20 cellular contexts compared by ENCODE assay signal in the genomic region with DNA sequence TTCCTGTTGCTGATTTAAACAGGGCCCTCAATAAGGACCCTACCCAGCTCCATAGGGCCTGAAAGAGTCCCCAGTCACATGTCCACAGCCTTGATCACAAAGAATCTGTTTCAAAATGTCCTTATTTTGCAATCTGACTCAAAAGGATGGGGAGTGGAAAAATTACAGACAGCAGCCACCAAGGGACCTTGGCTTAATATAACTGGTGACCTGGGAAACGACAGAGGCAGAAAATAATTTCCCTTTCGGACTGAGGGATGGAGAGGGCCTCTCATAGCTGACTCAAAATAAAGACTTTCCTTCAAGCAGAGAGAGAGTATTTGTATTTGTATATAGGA.
DNase-seq lines count a peak whose midpoint lies in the region; ATAC-seq and TF ChIP-seq lines count a peak whose summit lies in the region.
"Had no signal": no experiment of that assay in that cellular context is flagged by ENCODE, and none has a peak within 500 bp of the region (broad histone marks: within the 10 kb centered on the region; RNA-seq: fewer than 3 reads in every experiment).

No MANE protein-coding gene starts in this region.

- in situ Hi-C loops in mammary epithelial cell (cut with MboI; ENCODE audit: low sequenced_read_pairs in 2 of 2) (loop anchor here in 1 of 2 donors (10.0 kb wide), 1 partner anchor 230 kb away; no protein-coding TSS in a partner anchor), transverse colon (cut with MboI; ENCODE audit: low pct_ligation_motif_present in 1 of 4, low pct_unique_long_range_greater_than_20kb in 1 of 4, low sequenced_read_pairs in 3 of 4) (no loop called here)

- H3K4me1 ChIP-seq in mammary epithelial cell (ENCODE audit: insufficient read depth, low read length): peaks cover 31% of the 10 kb centered on the region
- peaks cover 0 to 5% of the 10 kb centered on the region in 2 donors for H3K4me1 ChIP-seq in esophagus (ENCODE audit: control insufficient read depth in 2 of 2, insufficient read depth in 2 of 2, low read length in 1 of 2)
- H3K4me1 ChIP-seq in trophoblast cell (ENCODE audit: control insufficient read depth in 1 of 2, insufficient read depth in 2 of 2, low read length in 2 of 2): peaks cover 10 to 21% of the 10 kb centered on the region in 2 experiments
- H3K4me1 ChIP-seq in transverse colon: peaks cover 11 to 50% (median 41%) of the 10 kb centered on the region in 4 donors

- peak overlapping the region; percentile 16 for H3K14ac ChIP-seq in trophoblast cell (ENCODE audit: low read length)

- no peaks in the 10 kb centered on the region for H4K20me1 ChIP-seq in mammary epithelial cell (ENCODE audit: insufficient read depth, low read length)

- POLR2A ChIA-PET in MCF 10A (lab: Yijun Ruan, JAX): no interaction called here

- no peak for ATAC-seq in HG02840 (IDR thresholded peaks at IDR 0.05; ENCODE audit: low FRiP score, unreplicated experiment)
- ATAC-seq: activated naive CD8-positive, alpha-beta T cell treated with anti-CD3 and anti-CD28 coated beads, Interleukin-2, amount 50 U/mL, for 24 hours; HepG2 had no signal

- H3K9me3 Mint-ChIP-seq in MCF 10A (ENCODE audit: unreplicated experiment) (no peaks in the 10 kb centered on the region), progenitor cell of endocrine pancreas (ENCODE audit: low read depth) (no peaks in the 10 kb centered on the region)
- H3K9me3 Mint-ChIP-seq: activated naive CD8-positive, alpha-beta T cell treated with anti-CD3 and anti-CD28 coated beads, Interleukin-2, amount 50 U/mL, for 24 hours; CD4-positive, CD25-positive, alpha-beta regulatory T cell; mesothelial cell of epicardium had no signal

- peak overlapping the region; percentile 8 for H4K8ac ChIP-seq in trophoblast cell (ENCODE audit: low read depth, low read length)

- no peak overlapping the region for H4K12ac ChIP-seq in trophoblast cell (ENCODE audit: low read depth, low read length)

- no peak overlapping the region for H3K18ac ChIP-seq in trophoblast cell (ENCODE audit: low read length)

- H3K27ac Mint-ChIP-seq in MCF 10A (ENCODE audit: low read depth, unreplicated experiment): no peak overlapping the region
- H3K27ac Mint-ChIP-seq in progenitor cell of endocrine pancreas: no peak overlapping the region
- H3K27ac Mint-ChIP-seq: activated naive CD8-positive, alpha-beta T cell treated with anti-CD3 and anti-CD28 coated beads, Interleukin-2, amount 50 U/mL, for 24 hours; CD4-positive, CD25-positive, alpha-beta regulatory T cell had no signal

- no peak overlapping the region for H3K27ac ChIP-seq in mammary epithelial cell (ENCODE audit: insufficient read depth, low read depth, low read length)
- peak overlapping the region; percentile 46 to 78 for H3K27ac ChIP-seq in esophagus (ENCODE audit: low read depth in 2 of 2, low read length in 1 of 2)
- H3K27ac ChIP-seq in trophoblast cell (ENCODE audit: low read depth, low read length): no peak overlapping the region
- H3K27ac ChIP-seq in transverse colon: peak overlapping the region; percentile 83 to 88 (median 84)
- H3K27ac ChIP-seq: neutrophil, vagina, VCaP had no signal

- peaks cover 7% of the 10 kb centered on the region for H3K36me3 Mint-ChIP-seq in MCF 10A (ENCODE audit: insufficient read depth, unreplicated experiment)
- no peaks in the 10 kb centered on the region for H3K36me3 Mint-ChIP-seq in progenitor cell of endocrine pancreas (ENCODE audit: insufficient read depth)
- H3K36me3 Mint-ChIP-seq: CD4-positive, CD25-positive, alpha-beta regulatory T cell; mesothelial cell of epicardium had no signal

- peak overlapping the region; percentile 13 for H2AK5ac ChIP-seq in trophoblast cell (ENCODE audit: low read length)

- DNase-seq in mammary epithelial cell (no peak), MCF 10A (ENCODE audit: unreplicated experiment) (no peak), trophoblast cell (no peak), transverse colon (no peak), progenitor cell of endocrine pancreas (ENCODE audit: low spot score, unreplicated experiment) (no peak), NCI-H2196 (lab: John Stamatoyannopoulos, UW; ENCODE audit: unreplicated experiment) (no peak)
- DNase-seq: activated naive CD8-positive, alpha-beta T cell treated with anti-CD3 and anti-CD28 coated beads, Interleukin-2, amount 50 U/mL, for 24 hours; CD4-positive, CD25-positive, alpha-beta regulatory T cell; erythroblast; head of caudate nucleus; NCI-H2081; Peyer's patch had no signal

- no peak overlapping the region for H3K4me3 Mint-ChIP-seq in MCF 10A (ENCODE audit: unreplicated experiment)
- H3K4me3 Mint-ChIP-seq in progenitor cell of endocrine pancreas (ENCODE audit: low read depth): no peak overlapping the region
- H3K4me3 Mint-ChIP-seq: activated naive CD8-positive, alpha-beta T cell treated with anti-CD3 and anti-CD28 coated beads, Interleukin-2, amount 50 U/mL, for 24 hours; CD4-positive, CD25-positive, alpha-beta regulatory T cell; mesothelial cell of epicardium had no signal

- dilution Hi-C loops in mammary epithelial cell (cut with HindIII; ENCODE audit: low sequenced_read_pairs): no loop called here

- peak overlapping the region; percentile 66 for H4K91ac ChIP-seq in trophoblast cell (ENCODE audit: low read depth, low read length)

- TF ChIP-seq EP300 in transverse colon (IDR thresholded peaks at IDR 0.05; ENCODE audit: low read depth): no peak

- TF ChIP-seq POLR2A in transverse colon (IDR thresholded peaks at IDR 0.05): no peak

- BruUV-seq in mammary epithelial cell (replicated peaks; lab: Mats Ljungman, UMichigan) (no TSS peak), MCF 10A (replicated peaks; lab: Mats Ljungman, UMichigan) (no TSS peak)

- H2BK120ac ChIP-seq in trophoblast cell (ENCODE audit: insufficient read depth, low read length, poor library complexity): peak overlapping the region; percentile 6

- H3K36me3 ChIP-seq in mammary epithelial cell (ENCODE audit: insufficient read depth, low read length): no peaks in the 10 kb centered on the region
- no peaks in the 10 kb centered on the region for H3K36me3 ChIP-seq in esophagus (ENCODE audit: control insufficient read depth in 2 of 2, insufficient read depth in 2 of 2, low read length in 1 of 2)
- H3K36me3 ChIP-seq in trophoblast cell (ENCODE audit: control insufficient read depth in 1 of 2, insufficient read depth in 2 of 2, low read length in 2 of 2): no peaks in the 10 kb centered on the region
- H3K36me3 ChIP-seq in transverse colon: no peaks in the 10 kb centered on the region
- H3K36me3 ChIP-seq: HAP-1, neutrophil, Peyer's patch, vagina had no signal

- peak overlapping the region; percentile 11 for H2BK12ac ChIP-seq in trophoblast cell (ENCODE audit: low read length)

- H2BK5ac ChIP-seq in trophoblast cell (ENCODE audit: low read depth, low read length, poor library complexity): peak overlapping the region; percentile 1

- H3K4me2 ChIP-seq in mammary epithelial cell (ENCODE audit: insufficient read depth, low read depth, low read length): no peak overlapping the region
- no peak overlapping the region for H3K4me2 ChIP-seq in trophoblast cell (ENCODE audit: low read length)

- no peak overlapping the region for H3K4me3 ChIP-seq in mammary epithelial cell (replicated peaks in 1 of 3; ENCODE audit: insufficient read depth in 1 of 3, low read depth in 2 of 3, low read length in 3 of 3)
- H3K4me3 ChIP-seq in esophagus (ENCODE audit: low read depth in 1 of 2, low read length in 2 of 2): no peak overlapping the region
- H3K4me3 ChIP-seq in trophoblast cell (ENCODE audit: low read depth, low read length): no peak overlapping the region
- H3K4me3 ChIP-seq in transverse colon: no peak overlapping the region
- H3K4me3 ChIP-seq: HAP-1, Peyer's patch, vagina had no signal

- H3K9me3 ChIP-seq in mammary epithelial cell (replicated peaks; ENCODE audit: insufficient read depth, low read length) (no peaks in the 10 kb centered on the region), esophagus (ENCODE audit: control insufficient read depth in 2 of 2, insufficient read depth in 1 of 2, low read depth in 1 of 2, low read length in 1 of 2) (no peaks in the 10 kb centered on the region), trophoblast cell (ENCODE audit: insufficient read depth, low read depth, low read length) (no peaks in the 10 kb centered on the region), transverse colon (no peaks in the 10 kb centered on the region)
- H3K9me3 ChIP-seq: HAP-1, neutrophil, Peyer's patch, vagina had no signal

- no peak overlapping the region for H3K23ac ChIP-seq in trophoblast cell (ENCODE audit: low read length)

- H3K79me2 ChIP-seq in mammary epithelial cell (ENCODE audit: insufficient read depth, low read length) (no peaks in the 10 kb centered on the region), trophoblast cell (ENCODE audit: control insufficient read depth, insufficient read depth, low read length, poor library complexity) (no peaks in the 10 kb centered on the region)

- H3K4me1 Mint-ChIP-seq in MCF 10A (ENCODE audit: insufficient read depth, unreplicated experiment) (peaks cover 30% of the 10 kb centered on the region), progenitor cell of endocrine pancreas (ENCODE audit: low read depth) (peaks cover 3% of the 10 kb centered on the region)

- no peak overlapping the region for H3K4ac ChIP-seq in trophoblast cell (ENCODE audit: low read depth, low read length)

- TF ChIP-seq CTCF in mammary epithelial cell (conservative IDR thresholded peaks at IDR 0.05 in 1 of 2, IDR thresholded peaks at IDR 0.05 in 1 of 2; ENCODE audit: extremely low read depth in 1 of 2, insufficient read depth in 1 of 2, low read depth in 1 of 2, low read length in 2 of 2): no peak
- TF ChIP-seq CTCF in MCF 10A (IDR thresholded peaks at IDR 0.05; ENCODE audit: unreplicated experiment): no peak
- no peak for TF ChIP-seq CTCF in transverse colon (IDR thresholded peaks at IDR 0.05)
- no peak for TF ChIP-seq CTCF in progenitor cell of endocrine pancreas (IDR thresholded peaks at IDR 0.05; ENCODE audit: unreplicated experiment)

- intact Hi-C loops in mammary epithelial cell (cut with micrococcal nuclease) (loop anchor here (5.0 kb wide), 2 partner anchors 257 to 357 kb away; a partner anchor contains a TSS), MCF 10A (cut with micrococcal nuclease) (no loop called here), transverse colon (cut with DNase I; ENCODE audit: low total_unique reads) (no loop called here)

- no peak overlapping the region for H3K9ac ChIP-seq in mammary epithelial cell (ENCODE audit: insufficient read depth, low read length)
- no peak overlapping the region for H3K9ac ChIP-seq in trophoblast cell (ENCODE audit: low read length)

- CTCF ChIA-PET in mammary epithelial cell (lab: Charles Lee; ENCODE audit: low non-redundant PET): no interaction called here
- CTCF ChIA-PET in MCF 10A (lab: Yijun Ruan, JAX): interaction anchor here (0.6 to 1.1 kb wide), 2 partner anchors 33 to 61 kb away, joined by 3 to 4 read pairs; no protein-coding TSS in a partner anchor

- 80% methylated on average over 2 of the region's 2 CpGs for WGBS in mammary epithelial cell (ENCODE audit: low coverage, missing lambda C conversion rate)
- 72 to 85% methylated on average over 2 of the region's 2 CpGs for WGBS in esophagus, 2 donors
- WGBS in trophoblast cell (ENCODE audit: extremely low coverage, insufficient coverage, insufficient read length): no CpG with 5 or more reads among the region's 2 CpGs
- 75 to 91% methylated on average over 2 of the region's 2 CpGs for WGBS in transverse colon (ENCODE audit: low coverage in 1 of 2), 2 donors

- H3K27me3 Mint-ChIP-seq in MCF 10A (ENCODE audit: insufficient read depth, unreplicated experiment) (no peaks in the 10 kb centered on the region), progenitor cell of endocrine pancreas (peaks cover 8% of the 10 kb centered on the region)
- H3K27me3 Mint-ChIP-seq: activated naive CD8-positive, alpha-beta T cell treated with anti-CD3 and anti-CD28 coated beads, Interleukin-2, amount 50 U/mL, for 24 hours had no signal

- H3K27me3 ChIP-seq in mammary epithelial cell (ENCODE audit: insufficient read depth, low read length) (no peaks in the 10 kb centered on the region), esophagus (ENCODE audit: control insufficient read depth in 1 of 2, insufficient read depth in 2 of 2, low read length in 2 of 2) (no peaks in the 10 kb centered on the region), trophoblast cell (ENCODE audit: insufficient read depth, low read length) (no peaks in the 10 kb centered on the region), transverse colon (no peaks in the 10 kb centered on the region)
- H3K27me3 ChIP-seq: neutrophil, Peyer's patch, vagina had no signal

- H2AFZ ChIP-seq in mammary epithelial cell (ENCODE audit: low read depth, low read length) (peak overlapping the region; percentile 8), trophoblast cell (ENCODE audit: insufficient read depth, low read length, poor library complexity) (peak overlapping the region; percentile 2)

- H3K79me1 ChIP-seq in trophoblast cell (ENCODE audit: low read length): peaks cover 8% of the 10 kb centered on the region

Comparison
In these comparisons a context has a peak if more than half of its experiments do, and no peak if none do; other contexts are left out.
1. H3K27ac ChIP-seq: peak in esophagus (2 of 2) and transverse colon (4 of 4); none in mammary epithelial cell (single experiment) and trophoblast cell (single experiment).